Comparison of ENCODE assay signal across 9 cellular contexts in the genomic region with DNA sequence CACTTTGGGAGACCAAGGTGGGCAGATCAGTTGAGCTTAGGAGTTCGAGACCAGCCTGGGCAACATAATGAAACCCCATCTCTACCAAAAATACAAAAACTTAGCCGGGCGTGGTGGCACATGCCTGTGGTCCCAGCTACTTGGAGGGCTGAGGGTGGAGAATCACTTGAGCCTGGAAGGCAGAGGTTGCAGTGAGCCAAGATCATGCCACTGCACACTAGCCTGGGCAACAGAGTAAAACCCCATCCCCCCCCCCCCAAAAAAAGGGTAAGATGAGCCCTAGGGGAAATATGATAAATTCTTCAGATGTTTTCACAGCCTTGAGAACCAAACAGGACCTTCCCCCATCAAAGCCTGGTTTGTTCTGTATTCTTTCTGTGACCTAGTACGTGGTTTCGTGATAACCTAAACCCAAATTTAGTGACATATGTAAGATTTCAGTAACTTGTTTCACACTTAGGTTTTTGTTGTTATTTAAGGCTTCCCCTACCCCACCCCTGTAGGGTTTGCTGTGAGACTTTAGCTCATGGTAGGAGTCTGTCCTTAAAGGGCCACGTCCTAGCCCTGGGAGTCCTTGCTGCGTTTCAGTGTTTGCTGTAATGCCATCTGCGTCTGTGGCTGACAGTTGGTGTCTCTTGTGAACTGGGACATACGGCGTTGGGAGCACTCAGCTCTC. TPM values are rescaled to one million over a fixed set of nuclear protein-coding genes. Genes with fewer than 3 reads are reported as not detected.
DNase-seq lines count a peak whose midpoint lies in the region; ATAC-seq and TF ChIP-seq lines count a peak whose summit lies in the region.
"Had no signal": no experiment of that assay in that cellular context is flagged by ENCODE, and none has a peak within 500 bp of the region (broad histone marks: within the 10 kb centered on the region; RNA-seq: fewer than 3 reads in every experiment).

No MANE protein-coding gene starts in this region.

- H3K4me3 ChIP-seq in Caco-2 (ENCODE audit: low read depth, low read length) (no peak overlapping the region), tibial artery (peak overlapping the region in 1 of 2 donors; percentile 32), body of pancreas (no peak overlapping the region)

- H3K9me3 Mint-ChIP-seq in Caco-2 (ENCODE audit: unreplicated experiment) = no peaks in the 10 kb centered on the region
- no peaks in the 10 kb centered on the region for H3K9me3 Mint-ChIP-seq in activated T-cell treated with anti-CD3 and anti-CD28 coated beads, Interleukin-2, amount 50 U/mL, for 4 hours

- no peaks in the 10 kb centered on the region for H3K27me3 Mint-ChIP-seq in Caco-2 (ENCODE audit: insufficient read depth, unreplicated experiment)
- H3K27me3 Mint-ChIP-seq in activated T-cell treated with anti-CD3 and anti-CD28 coated beads, Interleukin-2, amount 50 U/mL, for 4 hours (ENCODE audit: low read depth) = no peaks in the 10 kb centered on the region

- peak; percentile 71 for ATAC-seq in GM19395 (IDR thresholded peaks at IDR 0.05; ENCODE audit: unreplicated experiment)
- ATAC-seq in HG03432 (IDR thresholded peaks at IDR 0.05; ENCODE audit: unreplicated experiment) = peak; percentile 68
- ATAC-seq in activated T-cell treated with anti-CD3 and anti-CD28 coated beads, Interleukin-2, amount 50 U/mL, for 4 hours = peak; percentile 73 to 76
- ATAC-seq in body of pancreas = no peak
- ATAC-seq: foreskin keratinocyte had no signal

- no peak for TF ChIP-seq CTCF in Caco-2 (IDR thresholded peaks at IDR 0.05; ENCODE audit: insufficient read depth in 1 of 2, low read depth in 1 of 2, low read length in 1 of 2, severe bottlenecking in 1 of 2, unreplicated experiment in 1 of 2)
- TF ChIP-seq CTCF in tibial artery (IDR thresholded peaks at IDR 0.05) = no peak
- no peak for TF ChIP-seq CTCF in body of pancreas (IDR thresholded peaks at IDR 0.05)

- H3K4me1 Mint-ChIP-seq in Caco-2 (ENCODE audit: low read depth, unreplicated experiment) = peaks cover 19% of the 10 kb centered on the region
- peaks cover 37% of the 10 kb centered on the region for H3K4me1 Mint-ChIP-seq in activated T-cell treated with anti-CD3 and anti-CD28 coated beads, Interleukin-2, amount 50 U/mL, for 4 hours (ENCODE audit: low read depth)

- H3K36me3 Mint-ChIP-seq in Caco-2 (ENCODE audit: insufficient read depth, unreplicated experiment) = peaks cover 11% of the 10 kb centered on the region
- H3K36me3 Mint-ChIP-seq in activated T-cell treated with anti-CD3 and anti-CD28 coated beads, Interleukin-2, amount 50 U/mL, for 4 hours (ENCODE audit: insufficient read depth) = peaks cover 9% of the 10 kb centered on the region

- peak overlapping the region; percentile 43 for H3K27ac Mint-ChIP-seq in Caco-2 (ENCODE audit: unreplicated experiment)

- 67 to 82% methylated on average over 8 to 10 of the region's 10 CpGs for WGBS in body of pancreas, 2 donors

- H3K4me3 Mint-ChIP-seq in Caco-2 (ENCODE audit: unreplicated experiment) = no peak overlapping the region
- H3K4me3 Mint-ChIP-seq in activated T-cell treated with anti-CD3 and anti-CD28 coated beads, Interleukin-2, amount 50 U/mL, for 4 hours = peak overlapping the region; percentile 76

- H3K36me3 ChIP-seq in Caco-2 (ENCODE audit: control insufficient read depth, insufficient read depth, low read length) = no peaks in the 10 kb centered on the region
- peaks cover 0 to 9% (median 0%) of the 10 kb centered on the region in 3 donors for H3K36me3 ChIP-seq in tibial artery
- H3K36me3 ChIP-seq in body of pancreas (replicated peaks in 1 of 2; ENCODE audit: insufficient read depth in 1 of 2, low read depth in 2 of 2) = no peaks in the 10 kb centered on the region

- H3K9me3 ChIP-seq in Caco-2 (no peaks in the 10 kb centered on the region), tibial artery (no peaks in the 10 kb centered on the region), body of pancreas (no peaks in the 10 kb centered on the region)

- POLR2A ChIA-PET in Caco-2 (lab: Charles Lee) = no interaction called here

- BruUV-seq in Caco-2 (replicated peaks; lab: Mats Ljungman, UMichigan) = no TSS peak

- H3K27ac ChIP-seq in tibial artery = peak overlapping the region; percentile 84 to 89
- H3K27ac ChIP-seq in body of pancreas = peak overlapping the region in 2 of 4 donors; percentile 18 to 68

- H3K4me1 ChIP-seq in Caco-2 (0 out of 2 replicates have a peak, but pooled peaks cover 3% of the 10 kb centered on the region), tibial artery (peaks cover 0 to 57% (median 32%) of the 10 kb centered on the region in 4 donors), body of pancreas (no peaks in the 10 kb centered on the region)

- H3K27me3 ChIP-seq in Caco-2 (replicated peaks; ENCODE audit: control insufficient read depth, insufficient read depth, low read length) = no peaks in the 10 kb centered on the region
- H3K27me3 ChIP-seq in tibial artery = no peaks in the 10 kb centered on the region
- H3K27me3 ChIP-seq in body of pancreas = no peaks in the 10 kb centered on the region
- H3K27me3 ChIP-seq: foreskin keratinocyte had no signal

- DNase-seq in Caco-2 = no peak
- DNase-seq in activated T-cell treated with anti-CD3 and anti-CD28 coated beads, Interleukin-2, amount 50 U/mL, for 4 hours = no peak
- peak; percentile 61 for DNase-seq in hepatic stellate cell (ENCODE audit: low spot score)
- no peak for DNase-seq in tibial artery
- DNase-seq in DMS53 treated with DMSO at 0.1 percent for 48 hours (lab: John Stamatoyannopoulos, UW; ENCODE audit: unreplicated experiment) = no peak
- DNase-seq in body of pancreas = no peak

- CTCF ChIA-PET in Caco-2 (lab: Charles Lee) = interaction anchor here (0.7 to 0.8 kb wide), 2 partner anchors 142 to 192 kb away, joined by 3 to 6 read pairs; a partner anchor contains a TSS

- no peak for TF ChIP-seq POLR2A in body of pancreas (IDR thresholded peaks at IDR 0.05)

- intact Hi-C loops in Caco-2 (cut with micrococcal nuclease; ENCODE audit: unreplicated experiment) = no loop called here
- intact Hi-C loops in tibial artery (cut with DNase I; ENCODE audit: low total_unique reads) = no loop called here
- intact Hi-C loops in body of pancreas (cut with DNase I) = no loop called here

RNA-seq across cellular contexts. Expression of a gene that starts 49.6 kb away (rescaled TPM):
- 47.6 and 52.8 TPM in 2 replicates for total RNA-seq in Caco-2 (2022)
- 100 to 1,000 TPM in 1 of 3 donors, 10 to 100 TPM in 2; 82.6 to 104 (median 91.4) TPM for total RNA-seq in activated T-cell treated with anti-CD3 and anti-CD28 coated beads, Interleukin-2, amount 50 U/mL, for 4 hours
- total RNA-seq in body of pancreas = 10 to 100 TPM; 26.2 to 56.0 TPM

RNA-seq across cellular contexts. Expression of a gene that starts 49.9 kb away (rescaled TPM):
- 24.4 and 30.6 TPM in 2 replicates for total RNA-seq in Caco-2 (2022)
- total RNA-seq in activated T-cell treated with anti-CD3 and anti-CD28 coated beads, Interleukin-2, amount 50 U/mL, for 4 hours = 10 to 100 TPM; 21.5 to 29.3 (median 28.3) TPM
- total RNA-seq in body of pancreas = 1 to 10 TPM; 1.6 to 2.3 TPM
